In genomic region chr7:149741629-149742028, GRCh38 we compare ENCODE assay signal across 1 cellular context.
TF ChIP-seq lines count a peak whose summit lies in the region.

No MANE protein-coding gene starts in this region.

TF ChIP-seq in HCT116, 20 proteins besides CTCF, POLR2A, EP300 and RAD21 (continued from another document):
- TF ChIP-seq, protein P1, sequence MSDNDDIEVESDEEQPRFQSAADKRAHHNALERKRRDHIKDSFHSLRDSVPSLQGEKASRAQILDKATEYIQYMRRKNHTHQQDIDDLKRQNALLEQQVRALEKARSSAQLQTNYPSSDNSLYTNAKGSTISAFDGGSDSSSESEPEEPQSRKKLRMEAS (IDR thresholded peaks at IDR 0.05): no peak
- TF ChIP-seq FOSL1 (IDR thresholded peaks at IDR 0.05; ENCODE audit: low read depth): no peak
TF ChIP-seq in HCT116: peak in this region for 0.
